1 cellular context compared by ENCODE assay signal in the genomic region with DNA sequence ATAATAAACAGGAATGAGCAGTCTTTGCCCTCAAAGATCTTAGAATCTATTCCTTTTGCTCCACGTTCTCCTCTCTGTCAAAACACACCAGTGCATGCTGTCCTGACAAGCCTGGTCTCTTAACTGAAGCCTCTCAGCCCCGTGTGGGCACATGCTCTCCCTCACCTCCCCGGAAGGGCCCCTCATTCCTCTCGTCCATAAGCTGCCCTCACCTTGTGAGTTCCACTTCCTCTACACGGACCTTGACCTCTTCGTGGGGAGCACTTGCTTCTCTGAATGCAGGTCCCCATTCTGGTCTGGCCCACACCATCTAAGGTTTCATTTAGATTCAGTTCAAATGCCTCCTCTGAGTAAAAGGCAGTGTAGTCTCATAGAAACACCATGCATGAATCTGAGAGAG.
TF ChIP-seq lines count a peak whose summit lies in the region.

No MANE protein-coding gene starts in this region.

TF ChIP-seq in GM12878, 131 proteins besides CTCF, POLR2A, EP300 and RAD21 (continued from another document):
- TF ChIP-seq CBFB (IDR thresholded peaks at IDR 0.05; ENCODE audit: low read depth) (0 out of 2 replicates have a peak, but pooled peaks have one; percentile 30), KLF5 (IDR thresholded peaks at IDR 0.05; ENCODE audit: partially characterized antibody) (no peak)
